ENCODE assay signal across 5 cellular contexts in the genomic region with DNA sequence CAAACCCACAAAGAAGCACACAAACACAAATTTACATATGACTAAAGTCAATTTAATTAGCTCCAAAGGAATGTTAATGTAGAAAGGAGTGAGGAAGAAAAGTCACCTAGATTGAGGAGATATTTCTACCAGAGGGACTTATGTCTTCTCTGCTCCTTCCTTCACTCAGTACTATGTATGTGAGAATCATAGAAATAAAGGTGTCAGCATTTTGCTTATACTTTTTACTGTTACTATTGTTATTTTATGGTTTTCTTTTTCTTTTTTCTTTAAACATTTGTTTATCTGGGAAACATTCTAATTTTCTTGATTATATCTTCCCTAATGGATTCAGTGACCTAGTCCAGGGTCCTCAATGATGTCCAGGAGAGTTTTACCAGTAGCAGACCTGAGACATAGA.
"Had no signal": no experiment of that assay in that cellular context is flagged by ENCODE, and none has a peak within 500 bp of the region (broad histone marks: within the 10 kb centered on the region; RNA-seq: fewer than 3 reads in every experiment).

No MANE protein-coding gene starts in this region.

- H3K27me3 Mint-ChIP-seq: IgD-negative memory B cell had no signal

- H3K36me3 Mint-ChIP-seq: IgD-negative memory B cell had no signal

- H3K4me3 Mint-ChIP-seq: GM23338, H9, IgD-negative memory B cell had no signal

- H3K4me2 ChIP-seq: GM23338 had no signal

- DNase-seq: H9, HCEC 1CT, KG1 had no signal

- H3K4me3 ChIP-seq: GM23338 had no signal

- H3K27ac Mint-ChIP-seq: GM23338, H9 had no signal

- H2AFZ ChIP-seq: GM23338 had no signal

- H3K4me1 Mint-ChIP-seq: IgD-negative memory B cell had no signal

- ATAC-seq: GM23338 had no signal
